ENCODE assay signal across 19 cellular contexts in the genomic region with DNA sequence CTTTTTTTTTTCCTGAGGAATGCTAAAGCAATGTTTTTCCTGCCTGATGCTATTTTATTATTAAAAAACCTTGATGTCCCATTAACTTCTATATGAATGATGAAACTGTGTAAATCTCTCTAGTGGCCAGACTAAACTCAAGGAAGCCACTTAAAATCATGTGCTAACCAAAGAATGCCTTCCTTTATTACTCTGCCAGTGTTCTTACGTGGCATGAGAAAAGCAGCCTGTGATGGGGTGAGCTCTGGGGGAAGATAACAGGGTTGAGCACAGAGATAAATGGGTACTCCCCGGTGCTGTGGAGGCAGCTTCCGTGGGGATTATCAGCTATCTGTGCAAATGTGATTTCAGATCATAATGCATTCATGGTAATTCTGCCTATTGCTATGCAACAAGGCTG.
A peak's percentile ranks its signal among the peaks of the same experiment; 100 is the strongest.
DNase-seq lines count a peak whose midpoint lies in the region; FAIRE-seq and TF ChIP-seq lines count a peak whose summit lies in the region.
"Had no signal": no experiment of that assay in that cellular context is flagged by ENCODE, and none has a peak within 500 bp of the region (broad histone marks: within the 10 kb centered on the region; RNA-seq: fewer than 3 reads in every experiment).

No MANE protein-coding gene starts in this region.

- DNase-seq in NCI-H2029 treated with DMSO at 0.1 percent for 48 hours (lab: John Stamatoyannopoulos, UW) = peak; percentile 36
- no peak for DNase-seq in NCI-H2029 (lab: John Stamatoyannopoulos, UW)
- DNase-seq in COLO829 (ENCODE audit: low spot score) = peak; percentile 67
- DNase-seq in D721Med (ENCODE audit: insufficient read length, low spot score) = no peak
- DNase-seq in foreskin melanocyte = peak; percentile 31
- no peak for DNase-seq in NOMO-1 (lab: John Stamatoyannopoulos, UW; ENCODE audit: unreplicated experiment in 2 of 2)
- no peak for DNase-seq in posterior vena cava (ENCODE audit: low spot score)
- DNase-seq: 8988T; ACHN; C1 segment of cervical spinal cord; Caco-2; CD4-positive, alpha-beta memory T cell; DMS53; DMS79 treated with DMSO at 0.1 percent for 48 hours; GF-D8; H9 had no signal

- FAIRE-seq in D721Med (lab: Jason Lieb, UNC) = peak; percentile 32
- FAIRE-seq: A549, GM12891, GM18507 had no signal

- intact Hi-C loops in posterior vena cava (cut with DNase I) = no loop called here

- no peak for TF ChIP-seq CTCF in D721Med (IDR thresholded peaks at IDR 0.05; ENCODE audit: insufficient read depth, missing control alignments)

Comparison
In these comparisons a context has a peak if more than half of its experiments do, and no peak if none do; other contexts are left out.
1. DNase-seq: peak in NCI-H2029 treated with DMSO at 0.1 percent for 48 hours (single experiment), COLO829 (single experiment) and foreskin melanocyte (single experiment); none in NCI-H2029 (single experiment), D721Med (single experiment), NOMO-1 (0 of 2) and posterior vena cava (single experiment).